Comparison of ENCODE assay signal across 16 cellular contexts in genomic region chr12:72448089-72448488, GRCh38.
"Had no signal": no experiment of that assay in that cellular context is flagged by ENCODE, and none has a peak within 500 bp of the region (broad histone marks: within the 10 kb centered on the region; RNA-seq: fewer than 3 reads in every experiment).

No MANE protein-coding gene starts in this region.

- H3K27ac Mint-ChIP-seq: activated naive CD4-positive, alpha-beta T cell treated with anti-CD3 and anti-CD28 coated beads, Interleukin-2, amount 50 U/mL, for 72 hours; effector memory CD8-positive, alpha-beta T cell; memory B cell; naive thymus-derived CD4-positive, alpha-beta T cell; neural progenitor cell; stimulated activated effector memory CD8-positive, alpha-beta T cell treated with anti-CD3 and anti-CD28 coated beads, Interleukin-12 subunit alpha, Interleukin-12 subunit beta, amount 100 ng/mL, for 72 hours had no signal

- H3K4me1 Mint-ChIP-seq: memory B cell; naive thymus-derived CD4-positive, alpha-beta T cell; stimulated activated effector memory CD8-positive, alpha-beta T cell treated with anti-CD3 and anti-CD28 coated beads, Interleukin-12 subunit alpha, Interleukin-12 subunit beta, amount 100 ng/mL, for 72 hours had no signal

- H3K4me3 Mint-ChIP-seq: effector memory CD8-positive, alpha-beta T cell; memory B cell; naive thymus-derived CD4-positive, alpha-beta T cell; neural progenitor cell; stimulated activated effector memory CD8-positive, alpha-beta T cell treated with anti-CD3 and anti-CD28 coated beads, Interleukin-12 subunit alpha, Interleukin-12 subunit beta, amount 100 ng/mL, for 72 hours had no signal

- ATAC-seq: activated naive CD4-positive, alpha-beta T cell treated with anti-CD3 and anti-CD28 coated beads, Interleukin-2, amount 50 U/mL, for 72 hours; effector memory CD8-positive, alpha-beta T cell; naive thymus-derived CD4-positive, alpha-beta T cell; right cardiac atrium; stimulated activated effector memory CD8-positive, alpha-beta T cell treated with anti-CD3 and anti-CD28 coated beads, Interleukin-12 subunit alpha, Interleukin-12 subunit beta, amount 100 ng/mL, for 72 hours had no signal

- DNase-seq: activated CD4-positive, alpha-beta T cell treated with anti-CD3 and anti-CD28 coated beads for 1 hour; activated CD4-positive, alpha-beta T cell treated with anti-CD3 and anti-CD28 coated beads, Interleukin-2, amount 50 U/mL, for 4 hours; activated gamma-delta T cell treated with Interleukin-2 at 50 U/mL for 16 hours; effector memory CD8-positive, alpha-beta T cell; esophagus squamous epithelium; head of caudate nucleus; naive thymus-derived CD4-positive, alpha-beta T cell; right cardiac atrium; stimulated activated CD4-positive, alpha-beta T cell treated with anti-CD3 and anti-CD28 coated beads, Interleukin-4, amount 100 ng/mL, for 1 hour; stomach; trophoblast cell; WERI-Rb-1 had no signal

- H3K36me3 Mint-ChIP-seq: activated naive CD4-positive, alpha-beta T cell treated with anti-CD3 and anti-CD28 coated beads, Interleukin-2, amount 50 U/mL, for 72 hours; memory B cell; stimulated activated effector memory CD8-positive, alpha-beta T cell treated with anti-CD3 and anti-CD28 coated beads, Interleukin-12 subunit alpha, Interleukin-12 subunit beta, amount 100 ng/mL, for 72 hours had no signal

- H3K27me3 Mint-ChIP-seq: effector memory CD8-positive, alpha-beta T cell; memory B cell; naive thymus-derived CD4-positive, alpha-beta T cell had no signal
